In the genomic region with DNA sequence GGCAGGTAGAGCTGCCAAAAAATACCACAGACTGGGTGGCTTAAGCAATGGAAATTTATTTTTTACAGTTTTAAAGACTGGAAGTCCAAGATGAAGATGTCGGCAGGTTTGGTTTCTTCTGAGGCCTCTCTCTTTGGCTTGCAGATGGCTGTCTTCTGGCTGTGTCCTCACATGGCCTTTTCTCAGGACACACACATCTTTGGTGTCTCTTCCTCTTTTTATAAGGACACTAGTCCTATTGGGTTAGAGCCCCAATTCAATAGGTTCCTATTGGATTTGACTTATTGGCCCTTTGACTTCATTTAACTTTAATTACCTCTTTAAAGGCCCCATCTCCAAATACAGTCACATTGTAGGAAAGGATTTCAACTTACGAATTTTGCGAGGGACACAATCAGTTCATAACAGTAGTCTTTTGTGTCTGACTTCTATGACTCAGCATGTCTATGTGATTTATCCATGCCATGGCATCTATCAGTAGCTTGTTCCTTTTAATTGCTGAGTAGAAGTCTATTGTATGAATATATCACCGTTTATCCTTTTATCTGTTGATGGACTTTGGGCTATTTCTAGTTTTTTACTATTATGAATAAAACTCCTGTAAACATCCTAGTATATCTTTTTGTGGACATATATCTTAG, we compare ENCODE assay signal across 23 cellular contexts. TPM values are rescaled to one million over a fixed set of nuclear protein-coding genes. Genes with fewer than 3 reads are reported as not detected.
DNase-seq lines count a peak whose midpoint lies in the region; ATAC-seq and TF ChIP-seq lines count a peak whose summit lies in the region.
"Had no signal": no experiment of that assay in that cellular context is flagged by ENCODE, and none has a peak within 500 bp of the region (broad histone marks: within the 10 kb centered on the region; RNA-seq: fewer than 3 reads in every experiment).

No MANE protein-coding gene starts in this region.

- CTCF ChIA-PET in SK-N-SH (lab: Yijun Ruan, JAX) (interaction anchor here (0.7 to 3.5 kb wide), 3 partner anchors 12 to 126 kb away, joined by 3 to 34 read pairs (median 27); partner anchors contain the start of gene TCP11), PC-3 (lab: Charles Lee) (interaction anchor here (1.1 kb wide), 1 partner anchor 52 kb away, joined by 5 read pairs; no protein-coding TSS in a partner anchor)

- 61% methylated on average over 4 of the region's 4 CpGs for WGBS in SK-N-SH (ENCODE audit: low lambda C conversion rate)
- 51% methylated on average over 4 of the region's 4 CpGs for WGBS in smooth muscle cell (ENCODE audit: low lambda C conversion rate)

- ATAC-seq in SK-N-SH treated with all-trans-retinoic acid at 6 μM for 48 hours (no peak), PC-3 (peak; percentile 68), HG02973 (IDR thresholded peaks at IDR 0.05; ENCODE audit: unreplicated experiment) (no peak)
- ATAC-seq: activated T-cell treated with anti-CD3 and anti-CD28 coated beads, Interleukin-2, amount 50 U/mL, for 4 hours; body of pancreas; lower lobe of right lung; natural killer cell; stimulated activated naive CD8-positive, alpha-beta T cell treated with anti-CD3 and anti-CD28 coated beads, Interleukin-15, Interleukin-2, amounts not matched to agents 100 U/mL and 50 U/mL, for 24 hours had no signal

- no peaks in the 10 kb centered on the region for H3K9me2 ChIP-seq in SK-N-SH
- H3K9me2 ChIP-seq in PC-3 (replicated peaks; ENCODE audit: low read length) = no peaks in the 10 kb centered on the region

- no peak for TF ChIP-seq CTCF in SK-N-SH (IDR thresholded peaks at IDR 0.05)
- TF ChIP-seq CTCF in PC-3 (conservative IDR thresholded peaks at IDR 0.05; ENCODE audit: low read depth, low read length) = no peak
- no peak for TF ChIP-seq CTCF in smooth muscle cell (IDR thresholded peaks at IDR 0.05; ENCODE audit: borderline replicate concordance, insufficient read depth, poor library complexity, severe bottlenecking)
- TF ChIP-seq CTCF in left ventricle myocardium inferior (IDR thresholded peaks at IDR 0.05; ENCODE audit: borderline replicate concordance) = no peak

- DNase-seq in SK-N-SH (no peak), PC-3 (peak; percentile 68), epithelial cell of prostate (ENCODE audit: low read depth, low spot score) (no peak), smooth muscle cell (lab: John Stamatoyannopoulos, UW; ENCODE audit: unreplicated experiment) (no peak), left ventricle myocardium inferior (no peak)
- DNase-seq in stimulated activated CD4-positive, alpha-beta T cell treated with anti-CD3 and anti-CD28 coated beads, Interleukin-12 subunit alpha, Interleukin-12 subunit beta, amount 100 ng/mL, for 4 hours = no peak
- DNase-seq: activated CD4-positive, alpha-beta memory T cell treated with anti-CD3 and anti-CD28 coated beads, Interleukin-2, amount 10 ng/mL, durations not matched to agents 7 days and 5 days; activated T-cell treated with anti-CD3 and anti-CD28 coated beads, Interleukin-2, amount 50 U/mL, for 4 hours; body of pancreas; dermis blood vessel endothelial cell; DMS79 treated with DMSO at 0.1 percent for 48 hours; erythroblast; lower lobe of right lung; natural killer cell; NCI-H2081; NCI-H524 treated with DMSO at 0.1 percent for 48 hours; stimulated activated naive CD8-positive, alpha-beta T cell treated with anti-CD3 and anti-CD28 coated beads, Interleukin-15, Interleukin-2, amounts not matched to agents 100 U/mL and 50 U/mL, for 24 hours; trophoblast cell had no signal

- no peak for TF ChIP-seq EP300 in SK-N-SH (IDR thresholded peaks at IDR 0.05; ENCODE audit: borderline replicate concordance in 1 of 2, low read depth in 1 of 2, low read length in 1 of 2)

- H3K27me3 ChIP-seq in SK-N-SH (ENCODE audit: insufficient read depth) = no peaks in the 10 kb centered on the region
- no peaks in the 10 kb centered on the region for H3K27me3 ChIP-seq in PC-3 (ENCODE audit: low read length)
- H3K27me3 ChIP-seq in smooth muscle cell (ENCODE audit: low read depth) = no peaks in the 10 kb centered on the region
- H3K27me3 ChIP-seq in left ventricle myocardium inferior (ENCODE audit: low read depth) = peaks cover 4% of the 10 kb centered on the region
- H3K27me3 ChIP-seq: body of pancreas had no signal

- BruUV-seq in PC-3 (replicated peaks; lab: Mats Ljungman, UMichigan) = no TSS peak

- H3K4me1 ChIP-seq in SK-N-SH (ENCODE audit: control insufficient read depth in 1 of 2, insufficient read depth in 2 of 2, low read depth in 1 of 2, low read length in 1 of 2) (peaks cover 0 to 12% of the 10 kb centered on the region in 2 experiments; a peak in 2 of 4 replicates), PC-3 (ENCODE audit: insufficient read depth, low read length) (peaks cover 47% of the 10 kb centered on the region), smooth muscle cell (ENCODE audit: low read depth) (peaks cover 12% of the 10 kb centered on the region), left ventricle myocardium inferior (no peaks in the 10 kb centered on the region)
- H3K4me1 ChIP-seq: body of pancreas had no signal

- POLR2A ChIA-PET in SK-N-SH (lab: Yijun Ruan, JAX) = no interaction called here
- POLR2A ChIA-PET in PC-3 (lab: Charles Lee; ENCODE audit: unreplicated experiment) = no interaction called here

- H3K79me2 ChIP-seq in SK-N-SH (ENCODE audit: insufficient read depth) = no peaks in the 10 kb centered on the region
- H3K79me2 ChIP-seq in PC-3 (ENCODE audit: low read length) = no peaks in the 10 kb centered on the region
- no peaks in the 10 kb centered on the region for H3K79me2 ChIP-seq in smooth muscle cell (ENCODE audit: low read depth)

- intact Hi-C loops in PC-3 (cut with micrococcal nuclease) = no loop called here
- intact Hi-C loops in left ventricle myocardium inferior (cut with micrococcal nuclease) = no loop called here

- peak overlapping the region in 1 of 2 experiments; percentile 25; a peak in 2 of 4 replicates for H3K27ac ChIP-seq in SK-N-SH (ENCODE audit: low read depth in 2 of 2, low read length in 1 of 2)
- H3K27ac ChIP-seq in PC-3 (ENCODE audit: low read length) = peak overlapping the region; percentile 51
- H3K27ac ChIP-seq in epithelial cell of prostate = peak overlapping the region; percentile 47
- H3K27ac ChIP-seq in smooth muscle cell (ENCODE audit: low read depth) = no peak overlapping the region
- no peak overlapping the region for H3K27ac ChIP-seq in left ventricle myocardium inferior (replicated peaks)
- H3K27ac ChIP-seq: body of pancreas, lower lobe of right lung, VCaP had no signal

- no peak overlapping the region for H3K4me2 ChIP-seq in SK-N-SH
- 0 out of 2 replicates have a peak overlapping the region, but pooled peaks have one; percentile 20 for H3K4me2 ChIP-seq in PC-3 (ENCODE audit: low read length)
- H3K4me2 ChIP-seq in smooth muscle cell = no peak overlapping the region

- TF ChIP-seq RAD21 in SK-N-SH (IDR thresholded peaks at IDR 0.05; ENCODE audit: low read length) = no peak

- no peak overlapping the region for H3K9ac ChIP-seq in SK-N-SH
- no peak overlapping the region; the same call in 1 of the 2 replicates for H3K9ac ChIP-seq in PC-3 (ENCODE audit: low read length)
- no peak overlapping the region for H3K9ac ChIP-seq in smooth muscle cell (ENCODE audit: low read depth)

- H3K36me3 ChIP-seq in SK-N-SH (replicated peaks in 1 of 2; ENCODE audit: control insufficient read depth in 1 of 2, insufficient read depth in 2 of 2, low read length in 1 of 2) (no peaks in the 10 kb centered on the region), PC-3 (ENCODE audit: low read depth, low read length) (no peaks in the 10 kb centered on the region), smooth muscle cell (ENCODE audit: low read depth) (no peaks in the 10 kb centered on the region), left ventricle myocardium inferior (no peaks in the 10 kb centered on the region)
- H3K36me3 ChIP-seq: lower lobe of right lung had no signal

- no peak overlapping the region for H3K4me3 ChIP-seq in SK-N-SH (ENCODE audit: low read depth in 2 of 2, low read length in 1 of 2)
- no peak overlapping the region for H3K4me3 ChIP-seq in PC-3 (ENCODE audit: low read length)
- H3K4me3 ChIP-seq in smooth muscle cell = no peak overlapping the region
- H3K4me3 ChIP-seq in left ventricle myocardium inferior = no peak overlapping the region
- H3K4me3 ChIP-seq: body of pancreas, lower lobe of right lung had no signal

- H2AFZ ChIP-seq in SK-N-SH (ENCODE audit: low read depth) (no peak overlapping the region; the same call in 1 of the 2 replicates), PC-3 (ENCODE audit: low read length) (peak overlapping the region; percentile 45), smooth muscle cell (ENCODE audit: low read depth) (peak overlapping the region; percentile 14)

- H3K9me3 ChIP-seq in SK-N-SH (no peaks in the 10 kb centered on the region), PC-3 (ENCODE audit: low read length) (no peaks in the 10 kb centered on the region), smooth muscle cell (replicated peaks; ENCODE audit: low read depth) (no peaks in the 10 kb centered on the region), left ventricle myocardium inferior (replicated peaks) (no peaks in the 10 kb centered on the region)
- H3K9me3 ChIP-seq: body of pancreas, lower lobe of right lung had no signal

- H3F3A ChIP-seq in SK-N-SH (replicated peaks; ENCODE audit: insufficient read depth) (no peaks in the 10 kb centered on the region), PC-3 (ENCODE audit: low read length, unreplicated experiment) (no peaks in the 10 kb centered on the region), smooth muscle cell (ENCODE audit: low read depth) (no peaks in the 10 kb centered on the region)

- no peaks in the 10 kb centered on the region for H4K20me1 ChIP-seq in SK-N-SH (ENCODE audit: insufficient read depth)
- H4K20me1 ChIP-seq in PC-3 (ENCODE audit: low read length) = no peaks in the 10 kb centered on the region
- H4K20me1 ChIP-seq in smooth muscle cell (ENCODE audit: low read depth) = no peaks in the 10 kb centered on the region

TF ChIP-seq in SK-N-SH, 30 proteins besides CTCF, POLR2A, EP300 and RAD21 (continues in another document):
- no peak for TF ChIP-seq FOXJ3 (CRISPR knock-in tag; IDR thresholded peaks at IDR 0.05)

RNA-seq across cellular contexts. Expression of gene TCP11, which starts 11.0 kb away (rescaled TPM):
- polyA plus RNA-seq in SK-N-SH (2012; rRNA removed) (0.05 and 0.16 TPM in 2 replicates), smooth muscle cell (0.64 TPM in 1 of 2 replicates, not detected in the other)
- 0.04 and 0.13 TPM in 2 replicates for polyA plus RNA-seq in SK-N-SH (2012; cell fraction: cytosol; rRNA removed)
- 0.08 and 0.18 TPM in 2 replicates for polyA plus RNA-seq in SK-N-SH (2012; cell fraction: nucleus; rRNA removed)
- total RNA-seq in PC-3 (2014; rRNA removed) (1.3 and 1.7 TPM in 2 replicates), smooth muscle cell (0.40 TPM in 1 of 2 replicates, not detected in the other), left ventricle myocardium inferior (not detected)
- total RNA-seq: activated CD4-positive, alpha-beta memory T cell treated with anti-CD3 and anti-CD28 coated beads, Interleukin-2, amount 10 ng/mL, durations not matched to agents 7 days and 5 days; activated T-cell treated with anti-CD3 and anti-CD28 coated beads, Interleukin-2, amount 50 U/mL, for 4 hours; body of pancreas; HT-29; lower lobe of right lung; natural killer cell; OCI-LY7 had no signal

Comparison
In these comparisons a context has a peak if more than half of its experiments do, and no peak if none do; other contexts are left out.
1. H3K27ac ChIP-seq: peak in PC-3 (single experiment) and epithelial cell of prostate (single experiment); none in smooth muscle cell (single experiment) and left ventricle myocardium inferior (single experiment).